In the genomic region with DNA sequence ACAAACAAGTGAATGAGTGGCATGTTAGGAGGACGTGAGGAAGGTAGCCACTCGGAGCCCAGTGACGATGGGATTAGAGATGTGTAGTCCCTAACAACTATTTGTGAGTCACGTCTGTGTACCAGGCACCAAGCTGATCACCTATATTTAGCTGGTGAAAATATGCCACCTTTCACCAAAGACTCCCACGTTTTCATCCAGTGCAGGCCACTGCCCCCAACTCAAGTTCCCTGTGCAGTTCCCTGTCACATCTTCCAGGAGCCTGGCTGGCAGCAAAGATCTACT, we compare ENCODE assay signal across 18 cellular contexts.
"Had no signal": no experiment of that assay in that cellular context is flagged by ENCODE, and none has a peak within 500 bp of the region (broad histone marks: within the 10 kb centered on the region; RNA-seq: fewer than 3 reads in every experiment).

No MANE protein-coding gene starts in this region.

- DNase-seq: effector memory CD8-positive, alpha-beta T cell; hypothalamus; immature natural killer cell; islet precursor cell; left lung; mammary epithelial cell; naive thymus-derived CD8-positive, alpha-beta T cell; retina; stimulated activated naive B cell treated with anti-CD40 and anti-IgM and Interleukin-4, amounts not matched to agents 10 μg/mL and 1 μg/mL and 100 μg/mL, for 72 hours; upper lobe of right lung; uterus had no signal

- H3K27ac ChIP-seq: coronary artery, left lung, neutrophil, spleen, thoracic aorta, tibial nerve, uterus had no signal

- H3K36me3 ChIP-seq: left lung, thoracic aorta, upper lobe of right lung, uterus had no signal

- H3K9me3 ChIP-seq: left lung, neutrophil, spleen, thoracic aorta, tibial nerve, upper lobe of right lung, uterus had no signal

- FAIRE-seq: frontal cortex had no signal

- ATAC-seq: effector memory CD8-positive, alpha-beta T cell; left lung; naive thymus-derived CD8-positive, alpha-beta T cell; sciatic nerve; stimulated activated naive B cell treated with anti-CD40 and anti-IgM and Interleukin-4, amounts not matched to agents 10 μg/mL and 1 μg/mL and 100 μg/mL, for 72 hours; upper lobe of right lung had no signal

- H3K27me3 ChIP-seq: left lung, neutrophil, spleen, tibial nerve, upper lobe of right lung, uterus had no signal

- H3K4me3 ChIP-seq: coronary artery, left lung, spleen, thoracic aorta, tibial nerve, upper lobe of right lung, uterus had no signal
